Comparison of ENCODE assay signal across 1 cellular context in genomic region chr1:205255941-205256780, GRCh38.
A peak's percentile ranks its signal among the peaks of the same experiment; 100 is the strongest.
TF ChIP-seq lines count a peak whose summit lies in the region.

No MANE protein-coding gene starts in this region.

TF ChIP-seq in HepG2, 621 proteins besides CTCF, POLR2A, EP300 and RAD21 (continued from another document and continues in another):
- TF ChIP-seq, protein P1, sequence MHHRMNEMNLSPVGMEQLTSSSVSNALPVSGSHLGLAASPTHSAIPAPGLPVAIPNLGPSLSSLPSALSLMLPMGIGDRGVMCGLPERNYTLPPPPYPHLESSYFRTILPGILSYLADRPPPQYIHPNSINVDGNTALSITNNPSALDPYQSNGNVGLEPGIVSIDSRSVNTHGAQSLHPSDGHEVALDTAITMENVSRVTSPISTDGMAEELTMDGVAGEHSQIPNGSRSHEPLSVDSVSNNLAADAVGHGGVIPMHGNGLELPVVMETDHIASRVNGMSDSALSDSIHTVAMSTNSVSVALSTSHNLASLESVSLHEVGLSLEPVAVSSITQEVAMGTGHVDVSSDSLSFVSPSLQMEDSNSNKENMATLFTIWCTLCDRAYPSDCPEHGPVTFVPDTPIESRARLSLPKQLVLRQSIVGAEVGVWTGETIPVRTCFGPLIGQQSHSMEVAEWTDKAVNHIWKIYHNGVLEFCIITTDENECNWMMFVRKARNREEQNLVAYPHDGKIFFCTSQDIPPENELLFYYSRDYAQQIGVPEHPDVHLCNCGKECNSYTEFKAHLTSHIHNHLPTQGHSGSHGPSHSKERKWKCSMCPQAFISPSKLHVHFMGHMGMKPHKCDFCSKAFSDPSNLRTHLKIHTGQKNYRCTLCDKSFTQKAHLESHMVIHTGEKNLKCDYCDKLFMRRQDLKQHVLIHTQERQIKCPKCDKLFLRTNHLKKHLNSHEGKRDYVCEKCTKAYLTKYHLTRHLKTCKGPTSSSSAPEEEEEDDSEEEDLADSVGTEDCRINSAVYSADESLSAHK (CRISPR knock-in tag; IDR thresholded peaks at IDR 0.05; ENCODE audit: borderline replicate concordance): no peak
- TF ChIP-seq CHCHD3 (CRISPR knock-in tag; IDR thresholded peaks at IDR 0.05): no peak
- TF ChIP-seq SOX6 (IDR thresholded peaks at IDR 0.05): no peak
- TF ChIP-seq SOX6 (CRISPR knock-in tag; IDR thresholded peaks at IDR 0.05): peak; percentile 16; the same call in 1 of the 2 replicates
- no peak for TF ChIP-seq CENPX (CRISPR knock-in tag; IDR thresholded peaks at IDR 0.05)
- no peak for TF ChIP-seq RORA (CRISPR knock-in tag; IDR thresholded peaks at IDR 0.05)
- TF ChIP-seq HNF4G (IDR thresholded peaks at IDR 0.05; ENCODE audit: borderline replicate concordance, low read depth, low read length): no peak
- no peak for TF ChIP-seq HNF4G (CRISPR knock-in tag; IDR thresholded peaks at IDR 0.05; ENCODE audit: borderline replicate concordance, low read depth)
- TF ChIP-seq ZSCAN12 (CRISPR knock-in tag; IDR thresholded peaks at IDR 0.05): no peak
- TF ChIP-seq ZFP36L1 (CRISPR knock-in tag; IDR thresholded peaks at IDR 0.05): no peak
- TF ChIP-seq TBX3 (IDR thresholded peaks at IDR 0.05; ENCODE audit: borderline replicate concordance): 0 out of 2 replicates have a peak, but pooled peaks have one; percentile 7
- no peak for TF ChIP-seq SNAPC2 (CRISPR knock-in tag; IDR thresholded peaks at IDR 0.05)
- TF ChIP-seq YEATS4 (CRISPR knock-in tag; IDR thresholded peaks at IDR 0.05; ENCODE audit: borderline replicate concordance): no peak
- no peak for TF ChIP-seq ZNF780A (CRISPR knock-in tag; IDR thresholded peaks at IDR 0.05)
- TF ChIP-seq ZNF383 (CRISPR knock-in tag; IDR thresholded peaks at IDR 0.05; ENCODE audit: borderline replicate concordance): no peak
- no peak for TF ChIP-seq ZNF768 (CRISPR knock-in tag; IDR thresholded peaks at IDR 0.05)
- no peak for TF ChIP-seq SALL1 (CRISPR knock-in tag; IDR thresholded peaks at IDR 0.05)
- 0 out of 2 replicates have a peak, but pooled peaks have one; percentile 46 for TF ChIP-seq THAP11 (CRISPR knock-in tag; IDR thresholded peaks at IDR 0.05)
- TF ChIP-seq XRCC5 (optimal IDR thresholded peaks at IDR 0.05; ENCODE audit: low read length): peak; percentile 57
- no peak for TF ChIP-seq ZNF839 (CRISPR knock-in tag; IDR thresholded peaks at IDR 0.05; ENCODE audit: borderline replicate concordance)
- no peak for TF ChIP-seq ZNF644 (CRISPR knock-in tag; IDR thresholded peaks at IDR 0.05; ENCODE audit: low read depth)
- no peak for TF ChIP-seq ZNF121 (CRISPR knock-in tag; IDR thresholded peaks at IDR 0.05)
- TF ChIP-seq NFRKB (IDR thresholded peaks at IDR 0.05): no peak
- TF ChIP-seq FOSL2 (CRISPR knock-in tag; IDR thresholded peaks at IDR 0.05): peak; percentile 45; the same call in 1 of the 2 replicates
- no peak for TF ChIP-seq ZNF337 (CRISPR knock-in tag; IDR thresholded peaks at IDR 0.05; ENCODE audit: borderline replicate concordance, low read depth)
- peak; percentile 55; the same call in 1 of the 2 replicates for TF ChIP-seq ZNF598 (CRISPR knock-in tag; IDR thresholded peaks at IDR 0.05; ENCODE audit: borderline replicate concordance)
- TF ChIP-seq AHR (CRISPR knock-in tag; IDR thresholded peaks at IDR 0.05): no peak
- TF ChIP-seq SNRNP70 (IDR thresholded peaks at IDR 0.05; ENCODE audit: low read depth, low read length): no peak
- TF ChIP-seq IKZF1 (IDR thresholded peaks at IDR 0.05): no peak
- TF ChIP-seq, protein P2, sequence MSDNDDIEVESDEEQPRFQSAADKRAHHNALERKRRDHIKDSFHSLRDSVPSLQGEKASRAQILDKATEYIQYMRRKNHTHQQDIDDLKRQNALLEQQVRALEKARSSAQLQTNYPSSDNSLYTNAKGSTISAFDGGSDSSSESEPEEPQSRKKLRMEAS (IDR thresholded peaks at IDR 0.05): no peak
- TF ChIP-seq RCOR2 (CRISPR knock-in tag; IDR thresholded peaks at IDR 0.05): no peak
- TF ChIP-seq ZFAT (CRISPR knock-in tag; conservative IDR thresholded peaks at IDR 0.05): no peak
- TF ChIP-seq, protein P3, sequence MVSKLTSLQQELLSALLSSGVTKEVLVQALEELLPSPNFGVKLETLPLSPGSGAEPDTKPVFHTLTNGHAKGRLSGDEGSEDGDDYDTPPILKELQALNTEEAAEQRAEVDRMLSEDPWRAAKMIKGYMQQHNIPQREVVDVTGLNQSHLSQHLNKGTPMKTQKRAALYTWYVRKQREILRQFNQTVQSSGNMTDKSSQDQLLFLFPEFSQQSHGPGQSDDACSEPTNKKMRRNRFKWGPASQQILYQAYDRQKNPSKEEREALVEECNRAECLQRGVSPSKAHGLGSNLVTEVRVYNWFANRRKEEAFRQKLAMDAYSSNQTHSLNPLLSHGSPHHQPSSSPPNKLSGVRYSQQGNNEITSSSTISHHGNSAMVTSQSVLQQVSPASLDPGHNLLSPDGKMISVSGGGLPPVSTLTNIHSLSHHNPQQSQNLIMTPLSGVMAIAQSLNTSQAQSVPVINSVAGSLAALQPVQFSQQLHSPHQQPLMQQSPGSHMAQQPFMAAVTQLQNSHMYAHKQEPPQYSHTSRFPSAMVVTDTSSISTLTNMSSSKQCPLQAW (CRISPR knock-in tag; IDR thresholded peaks at IDR 0.05): peak; percentile 47; the same call in 1 of the 2 replicates
- TF ChIP-seq MNT (IDR thresholded peaks at IDR 0.05): no peak
- TF ChIP-seq E2F5 (CRISPR knock-in tag; conservative IDR thresholded peaks at IDR 0.05): no peak
- peak; percentile 84 for TF ChIP-seq SMC3 (IDR thresholded peaks at IDR 0.05; ENCODE audit: low read length)
- TF ChIP-seq, protein P4, sequence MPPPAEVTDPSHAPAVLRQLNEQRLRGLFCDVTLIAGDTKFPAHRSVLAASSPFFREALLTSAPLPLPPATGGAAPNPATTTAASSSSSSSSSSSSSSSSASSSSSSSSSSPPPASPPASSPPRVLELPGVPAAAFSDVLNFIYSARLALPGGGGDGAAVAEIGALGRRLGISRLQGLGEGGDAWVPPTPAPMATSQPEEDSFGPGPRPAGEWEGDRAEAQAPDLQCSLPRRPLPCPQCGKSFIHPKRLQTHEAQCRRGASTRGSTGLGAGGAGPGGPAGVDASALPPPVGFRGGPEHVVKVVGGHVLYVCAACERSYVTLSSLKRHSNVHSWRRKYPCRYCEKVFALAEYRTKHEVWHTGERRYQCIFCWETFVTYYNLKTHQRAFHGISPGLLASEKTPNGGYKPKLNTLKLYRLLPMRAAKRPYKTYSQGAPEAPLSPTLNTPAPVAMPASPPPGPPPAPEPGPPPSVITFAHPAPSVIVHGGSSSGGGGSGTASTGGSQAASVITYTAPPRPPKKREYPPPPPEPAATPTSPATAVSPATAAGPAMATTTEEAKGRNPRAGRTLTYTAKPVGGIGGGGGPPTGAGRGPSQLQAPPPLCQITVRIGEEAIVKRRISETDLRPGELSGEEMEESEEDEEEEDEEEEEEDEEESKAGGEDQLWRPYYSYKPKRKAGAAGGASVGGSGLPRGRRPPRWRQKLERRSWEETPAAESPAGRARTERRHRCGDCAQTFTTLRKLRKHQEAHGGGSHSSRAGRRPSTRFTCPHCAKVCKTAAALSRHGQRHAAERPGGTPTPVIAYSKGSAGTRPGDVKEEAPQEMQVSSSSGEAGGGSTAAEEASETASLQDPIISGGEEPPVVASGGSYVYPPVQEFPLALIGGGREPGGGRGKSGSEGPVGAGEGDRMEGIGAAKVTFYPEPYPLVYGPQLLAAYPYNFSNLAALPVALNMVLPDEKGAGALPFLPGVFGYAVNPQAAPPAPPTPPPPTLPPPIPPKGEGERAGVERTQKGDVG (CRISPR knock-in tag; IDR thresholded peaks at IDR 0.05; ENCODE audit: borderline replicate concordance): no peak
- 0 out of 2 replicates have a peak, but pooled peaks have one; percentile 30 for TF ChIP-seq MIXL1 (CRISPR knock-in tag; IDR thresholded peaks at IDR 0.05)
- TF ChIP-seq NFYB (CRISPR knock-in tag; IDR thresholded peaks at IDR 0.05): no peak
- TF ChIP-seq SSRP1 (CRISPR knock-in tag; IDR thresholded peaks at IDR 0.05): no peak
- TF ChIP-seq SRSF9 (IDR thresholded peaks at IDR 0.05; ENCODE audit: borderline replicate concordance, insufficient read depth, low read depth, low read length, poor library complexity, severe bottlenecking): no peak
- TF ChIP-seq, protein P5, sequence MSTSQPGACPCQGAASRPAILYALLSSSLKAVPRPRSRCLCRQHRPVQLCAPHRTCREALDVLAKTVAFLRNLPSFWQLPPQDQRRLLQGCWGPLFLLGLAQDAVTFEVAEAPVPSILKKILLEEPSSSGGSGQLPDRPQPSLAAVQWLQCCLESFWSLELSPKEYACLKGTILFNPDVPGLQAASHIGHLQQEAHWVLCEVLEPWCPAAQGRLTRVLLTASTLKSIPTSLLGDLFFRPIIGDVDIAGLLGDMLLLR (CRISPR knock-in tag; IDR thresholded peaks at IDR 0.05): no peak
- TF ChIP-seq ZSCAN30 (CRISPR knock-in tag; IDR thresholded peaks at IDR 0.05): no peak
- TF ChIP-seq STAG1 (CRISPR knock-in tag; IDR thresholded peaks at IDR 0.05): peak; percentile 98
- TF ChIP-seq RARG (CRISPR knock-in tag; IDR thresholded peaks at IDR 0.05; ENCODE audit: low read depth): no peak
- TF ChIP-seq ASH2L (IDR thresholded peaks at IDR 0.05; ENCODE audit: insufficient read length, low read depth, low read length): no peak
- no peak for TF ChIP-seq DNMT3B (CRISPR knock-in tag; conservative IDR thresholded peaks at IDR 0.05)
- TF ChIP-seq SIN3A (IDR thresholded peaks at IDR 0.05; ENCODE audit: borderline replicate concordance, low read depth, low read length): no peak
- TF ChIP-seq NRL (CRISPR knock-in tag; IDR thresholded peaks at IDR 0.05; ENCODE audit: borderline replicate concordance): no peak
- TF ChIP-seq ZNF792 (CRISPR knock-in tag; IDR thresholded peaks at IDR 0.05): no peak
- TF ChIP-seq, protein P6, sequence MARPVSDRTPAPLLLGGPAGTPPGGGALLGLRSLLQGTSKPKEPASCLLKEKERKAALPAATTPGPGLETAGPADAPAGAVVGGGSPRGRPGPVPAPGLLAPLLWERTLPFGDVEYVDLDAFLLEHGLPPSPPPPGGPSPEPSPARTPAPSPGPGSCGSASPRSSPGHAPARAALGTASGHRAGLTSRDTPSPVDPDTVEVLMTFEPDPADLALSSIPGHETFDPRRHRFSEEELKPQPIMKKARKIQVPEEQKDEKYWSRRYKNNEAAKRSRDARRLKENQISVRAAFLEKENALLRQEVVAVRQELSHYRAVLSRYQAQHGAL (CRISPR knock-in tag; IDR thresholded peaks at IDR 0.05; ENCODE audit: not compliant biosample characterization): no peak
- TF ChIP-seq CREM (IDR thresholded peaks at IDR 0.05): no peak
- TF ChIP-seq CREM (CRISPR knock-in tag; IDR thresholded peaks at IDR 0.05): no peak
- no peak for TF ChIP-seq ZNF431 (CRISPR knock-in tag; IDR thresholded peaks at IDR 0.05; ENCODE audit: borderline replicate concordance, low read depth)
- TF ChIP-seq, protein P7, sequence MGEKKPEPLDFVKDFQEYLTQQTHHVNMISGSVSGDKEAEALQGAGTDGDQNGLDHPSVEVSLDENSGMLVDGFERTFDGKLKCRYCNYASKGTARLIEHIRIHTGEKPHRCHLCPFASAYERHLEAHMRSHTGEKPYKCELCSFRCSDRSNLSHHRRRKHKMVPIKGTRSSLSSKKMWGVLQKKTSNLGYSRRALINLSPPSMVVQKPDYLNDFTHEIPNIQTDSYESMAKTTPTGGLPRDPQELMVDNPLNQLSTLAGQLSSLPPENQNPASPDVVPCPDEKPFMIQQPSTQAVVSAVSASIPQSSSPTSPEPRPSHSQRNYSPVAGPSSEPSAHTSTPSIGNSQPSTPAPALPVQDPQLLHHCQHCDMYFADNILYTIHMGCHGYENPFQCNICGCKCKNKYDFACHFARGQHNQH (CRISPR knock-in tag; IDR thresholded peaks at IDR 0.05): peak; percentile 51; the same call in 1 of the 2 replicates
- no peak for TF ChIP-seq ZNF576 (CRISPR knock-in tag; IDR thresholded peaks at IDR 0.05)
- TF ChIP-seq MIER2 (CRISPR knock-in tag; IDR thresholded peaks at IDR 0.05): 0 out of 2 replicates have a peak, but pooled peaks have one; percentile 12
- TF ChIP-seq BRD4 (CRISPR knock-in tag; IDR thresholded peaks at IDR 0.05): no peak
- no peak for TF ChIP-seq ZNF800 (CRISPR knock-in tag; IDR thresholded peaks at IDR 0.05)
